Comparison of ENCODE assay signal across 22 cellular contexts in the genomic region with DNA sequence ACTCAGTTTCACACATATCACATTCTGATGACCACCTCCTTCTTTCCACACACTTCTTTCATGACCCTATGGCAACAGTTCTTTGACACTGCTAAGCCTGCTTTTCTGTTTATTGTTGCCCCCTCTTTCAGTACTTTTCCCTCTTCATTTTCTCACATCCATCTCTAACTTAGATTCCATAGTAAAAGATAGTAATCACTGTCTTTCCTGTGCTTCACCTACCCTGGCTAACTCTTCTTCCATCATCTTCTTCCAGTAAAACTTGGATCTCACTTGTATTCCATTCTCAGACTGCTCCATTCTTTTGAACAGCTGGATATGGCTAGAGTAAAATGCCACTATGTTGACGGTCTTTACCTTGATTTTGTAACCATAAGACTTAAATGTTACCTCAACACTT.
DNase-seq lines count a peak whose midpoint lies in the region; ATAC-seq and TF ChIP-seq lines count a peak whose summit lies in the region.
"Had no signal": no experiment of that assay in that cellular context is flagged by ENCODE, and none has a peak within 500 bp of the region (broad histone marks: within the 10 kb centered on the region; RNA-seq: fewer than 3 reads in every experiment).

No MANE protein-coding gene starts in this region.

- H4K5ac ChIP-seq in H9 (ENCODE audit: insufficient read length, low read depth, low read length): no peak overlapping the region

- no peak overlapping the region for H3K23ac ChIP-seq in H9 (ENCODE audit: insufficient read length, low read depth, low read length)

- H3K23me2 ChIP-seq in H9 (ENCODE audit: insufficient read length, low read depth, low read length, poor library complexity, severe bottlenecking): no peaks in the 10 kb centered on the region

- H4K8ac ChIP-seq in H9 (replicated peaks; ENCODE audit: insufficient read length, low read depth, low read length): no peak overlapping the region

- peaks cover 10 to 16% (median 13%) of the 10 kb centered on the region in 3 experiments for H3K36me3 Mint-ChIP-seq in H9 (ENCODE audit: insufficient read depth in 1 of 3, low read depth in 3 of 3)
- peaks cover 2% of the 10 kb centered on the region for H3K36me3 Mint-ChIP-seq in neural progenitor cell
- no peaks in the 10 kb centered on the region for H3K36me3 Mint-ChIP-seq in stimulated activated effector memory CD8-positive, alpha-beta T cell treated with anti-CD3 and anti-CD28 coated beads, Interleukin-12 subunit alpha, Interleukin-12 subunit beta, amount 100 ng/mL, for 72 hours
- H3K36me3 Mint-ChIP-seq: CD4-positive, alpha-beta memory T cell had no signal

- H3K9ac ChIP-seq in H9 (ENCODE audit: extremely low read depth, insufficient read length, low read length) (no peak overlapping the region), neural progenitor cell (no peak overlapping the region)
- H3K9ac ChIP-seq: BLaER1 treated with 17β-estradiol and CSF1 and Interleukin-3, amounts not matched to agents 10 nM and 100 nM had no signal

- H3K4me3 ChIP-seq in SJCRH30 (no peak overlapping the region), ectodermal cell (ENCODE audit: insufficient read depth, low read depth, low read length) (no peak overlapping the region), neural progenitor cell (no peak overlapping the region), WERI-Rb-1 (ENCODE audit: low read depth, low read length) (no peak overlapping the region)
- H3K4me3 ChIP-seq: A549; BLaER1 treated with 17β-estradiol and CSF1 and Interleukin-3, amounts not matched to agents 10 nM and 100 nM had no signal

- H3K18ac ChIP-seq in H9 (ENCODE audit: insufficient read length, low read depth, low read length): no peak overlapping the region

- DNase-seq in H9 (no peak), SJCRH30 (peak in 1 of 2 experiments; percentile 1), neural progenitor cell (ENCODE audit: low spot score) (no peak), WERI-Rb-1 (no peak)
- no peak for DNase-seq in stimulated activated effector memory CD8-positive, alpha-beta T cell treated with anti-CD3 and anti-CD28 coated beads, Interleukin-12 subunit alpha, Interleukin-12 subunit beta, amount 100 ng/mL, for 72 hours (ENCODE audit: low spot score in 2 of 2)
- DNase-seq: 8988T; ACHN; AML-193; BE2C; Calu3; CD4-positive, alpha-beta memory T cell; COR-L47; DMS53; DMS79 treated with DMSO at 0.1 percent for 48 hours; GF-D8; GOT3; H7 had no signal

- H2AK5ac ChIP-seq in H9 (ENCODE audit: insufficient read length, low read length): peak overlapping the region; percentile 87

- H3T11ph ChIP-seq in H9 (ENCODE audit: low read length): no peak overlapping the region

- H3K79me1 ChIP-seq in H9 (ENCODE audit: insufficient read depth, low read depth, low read length, poor library complexity, severe bottlenecking): no peaks in the 10 kb centered on the region

- H3K27me3 Mint-ChIP-seq in H9 (ENCODE audit: low read depth) (no peaks in the 10 kb centered on the region), neural progenitor cell (ENCODE audit: insufficient read depth, low read depth) (peaks cover 2% of the 10 kb centered on the region)

- no peak overlapping the region for H2BK20ac ChIP-seq in H9 (ENCODE audit: low read depth, low read length, poor library complexity, severe bottlenecking)

- TF ChIP-seq CTCF in H9 (conservative IDR thresholded peaks at IDR 0.05) (no peak), neural progenitor cell (IDR thresholded peaks at IDR 0.05) (no peak), WERI-Rb-1 (IDR thresholded peaks at IDR 0.05; ENCODE audit: low read depth, low read length) (no peak)

- no peak overlapping the region for H2BK15ac ChIP-seq in H9 (ENCODE audit: low read depth, low read length)

- no peak overlapping the region for H3K14ac ChIP-seq in H9 (ENCODE audit: insufficient read depth, low read length)

- ATAC-seq in HG03159 (IDR thresholded peaks at IDR 0.05; ENCODE audit: unreplicated experiment): no peak
- no peak for ATAC-seq in stimulated activated effector memory CD8-positive, alpha-beta T cell treated with anti-CD3 and anti-CD28 coated beads, Interleukin-12 subunit alpha, Interleukin-12 subunit beta, amount 100 ng/mL, for 72 hours
- ATAC-seq: A549, HCT116 had no signal

- H3K27ac Mint-ChIP-seq in H9: peak overlapping the region in 1 of 3 experiments; percentile 0; a peak in 2 of 7 replicates
- H3K27ac Mint-ChIP-seq in neural progenitor cell: no peak overlapping the region
- H3K27ac Mint-ChIP-seq in stimulated activated effector memory CD8-positive, alpha-beta T cell treated with anti-CD3 and anti-CD28 coated beads, Interleukin-12 subunit alpha, Interleukin-12 subunit beta, amount 100 ng/mL, for 72 hours: no peak overlapping the region

- no CpG with 5 or more reads among the region's 1 CpG for WGBS in H9 (ENCODE audit: extremely low coverage, insufficient read length, low lambda C conversion rate)
- WGBS in ectodermal cell, 2 experiments: 74 to 89% methylated on average over 1 of the region's 1 CpG

- H3K79me2 ChIP-seq in H9 (ENCODE audit: insufficient read depth, low read length) (no peaks in the 10 kb centered on the region), neural progenitor cell (ENCODE audit: low read depth) (no peaks in the 10 kb centered on the region)

- no peak overlapping the region for H2BK12ac ChIP-seq in H9 (ENCODE audit: insufficient read length, low read depth, low read length)

- H3K36me3 ChIP-seq in SJCRH30: no peaks in the 10 kb centered on the region
- no peaks in the 10 kb centered on the region for H3K36me3 ChIP-seq in ectodermal cell (ENCODE audit: control insufficient read depth, insufficient read depth, low read length)
- H3K36me3 ChIP-seq in neural progenitor cell: peaks cover 5% of the 10 kb centered on the region
- no peaks in the 10 kb centered on the region for H3K36me3 ChIP-seq in WERI-Rb-1
- H3K36me3 ChIP-seq: BE2C; BLaER1 treated with 17β-estradiol and CSF1 and Interleukin-3, amounts not matched to agents 10 nM and 100 nM had no signal

- H3K9me3 Mint-ChIP-seq in H9 (peaks cover 10 to 14% of the 10 kb centered on the region in 2 experiments), neural progenitor cell (peaks cover 13% of the 10 kb centered on the region)
- H3K9me3 Mint-ChIP-seq in stimulated activated effector memory CD8-positive, alpha-beta T cell treated with anti-CD3 and anti-CD28 coated beads, Interleukin-12 subunit alpha, Interleukin-12 subunit beta, amount 100 ng/mL, for 72 hours: peaks cover 4% of the 10 kb centered on the region

- H3K27ac ChIP-seq in H9 (ENCODE audit: insufficient read length, low read depth, low read length) (no peak overlapping the region), SJCRH30 (peak overlapping the region; percentile 96), ectodermal cell (ENCODE audit: insufficient read depth, low read depth, low read length, poor library complexity, severe bottlenecking) (peak overlapping the region; percentile 70), neural progenitor cell (peak overlapping the region; percentile 60), WERI-Rb-1 (no peak overlapping the region)
- H3K27ac ChIP-seq: A549; BLaER1 treated with 17β-estradiol and CSF1 and Interleukin-3, amounts not matched to agents 10 nM and 100 nM had no signal

- H3K4me1 ChIP-seq in H9 (ENCODE audit: insufficient read depth, low read length) (peaks cover 3% of the 10 kb centered on the region; the same call in 1 of the 2 replicates), SJCRH30 (peaks cover 22% of the 10 kb centered on the region), ectodermal cell (ENCODE audit: control insufficient read depth, insufficient read depth, low read length) (peaks cover 11% of the 10 kb centered on the region), neural progenitor cell (peaks cover 22% of the 10 kb centered on the region)
- H3K4me1 ChIP-seq: A549; BE2C; BLaER1 treated with 17β-estradiol and CSF1 and Interleukin-3, amounts not matched to agents 10 nM and 100 nM had no signal

- H3K4me3 Mint-ChIP-seq in H9 (no peak overlapping the region), neural progenitor cell (no peak overlapping the region)
- no peak overlapping the region for H3K4me3 Mint-ChIP-seq in stimulated activated effector memory CD8-positive, alpha-beta T cell treated with anti-CD3 and anti-CD28 coated beads, Interleukin-12 subunit alpha, Interleukin-12 subunit beta, amount 100 ng/mL, for 72 hours
- H3K4me3 Mint-ChIP-seq: CD4-positive, alpha-beta memory T cell had no signal

- no peak overlapping the region for H4K91ac ChIP-seq in H9 (ENCODE audit: insufficient read length, low read depth, low read length)

- no peak overlapping the region for H3K56ac ChIP-seq in H9 (ENCODE audit: insufficient read length, low read depth, low read length)

- no peak overlapping the region for H3K4ac ChIP-seq in H9 (ENCODE audit: low read depth, low read length)

- H3K9me3 ChIP-seq in H9 (ENCODE audit: control insufficient read depth, low read depth, low read length) (peaks cover 7% of the 10 kb centered on the region), SJCRH30 (replicated peaks) (no peaks in the 10 kb centered on the region), ectodermal cell (ENCODE audit: control insufficient read depth, low read length) (no peaks in the 10 kb centered on the region), neural progenitor cell (ENCODE audit: low read depth) (peaks cover 9% of the 10 kb centered on the region), WERI-Rb-1 (ENCODE audit: severe bottlenecking) (no peaks in the 10 kb centered on the region)
- H3K9me3 ChIP-seq: BE2C had no signal

- H2AFZ ChIP-seq in H9 (ENCODE audit: low read length) (no peak overlapping the region), neural progenitor cell (replicated peaks) (no peak overlapping the region)

- H3K4me1 Mint-ChIP-seq in H9 (peaks cover 31 to 35% of the 10 kb centered on the region in 2 experiments), neural progenitor cell (peaks cover 15% of the 10 kb centered on the region)
- no peaks in the 10 kb centered on the region for H3K4me1 Mint-ChIP-seq in stimulated activated effector memory CD8-positive, alpha-beta T cell treated with anti-CD3 and anti-CD28 coated beads, Interleukin-12 subunit alpha, Interleukin-12 subunit beta, amount 100 ng/mL, for 72 hours
- H3K4me1 Mint-ChIP-seq: CD4-positive, alpha-beta memory T cell had no signal

- no peaks in the 10 kb centered on the region for H4K20me1 ChIP-seq in H9 (ENCODE audit: control insufficient read depth, insufficient read depth, insufficient read length)
- H4K20me1 ChIP-seq in neural progenitor cell (ENCODE audit: low read depth): no peaks in the 10 kb centered on the region
- H4K20me1 ChIP-seq: BLaER1 treated with 17β-estradiol and CSF1 and Interleukin-3, amounts not matched to agents 10 nM and 100 nM had no signal

- no peak overlapping the region for H2BK5ac ChIP-seq in H9 (ENCODE audit: insufficient read length, low read length)

- no peak overlapping the region for H3K4me2 ChIP-seq in H9 (ENCODE audit: insufficient read depth, insufficient read length, low read length)
- no peak overlapping the region for H3K4me2 ChIP-seq in neural progenitor cell
- H3K4me2 ChIP-seq: A549; BLaER1 treated with 17β-estradiol and CSF1 and Interleukin-3, amounts not matched to agents 10 nM and 100 nM had no signal

- H2BK120ac ChIP-seq in H9 (ENCODE audit: low read depth, low read length, poor library complexity, severe bottlenecking): peak overlapping the region; percentile 84

- H3K27me3 ChIP-seq in H9 (ENCODE audit: insufficient read depth, low read length): no peaks in the 10 kb centered on the region
- no peaks in the 10 kb centered on the region for H3K27me3 ChIP-seq in SJCRH30
- H3K27me3 ChIP-seq in ectodermal cell (ENCODE audit: control insufficient read depth, insufficient read depth, low read length, poor library complexity, severe bottlenecking): no peaks in the 10 kb centered on the region
- no peaks in the 10 kb centered on the region for H3K27me3 ChIP-seq in neural progenitor cell
- H3K27me3 ChIP-seq in WERI-Rb-1 (ENCODE audit: insufficient read depth, low read depth, severe bottlenecking): no peaks in the 10 kb centered on the region
- H3K27me3 ChIP-seq: BE2C; BLaER1 treated with 17β-estradiol and CSF1 and Interleukin-3, amounts not matched to agents 10 nM and 100 nM had no signal

- H3F3A ChIP-seq in neural progenitor cell (ENCODE audit: low read depth): peaks cover 28% of the 10 kb centered on the region

Comparison
In these comparisons a context has a peak if more than half of its experiments do, and no peak if none do; other contexts are left out.
1. H3K27ac ChIP-seq: peak in SJCRH30 (single experiment), ectodermal cell (single experiment) and neural progenitor cell (single experiment); none in H9 (single experiment) and WERI-Rb-1 (single experiment).